8 cellular contexts compared by ENCODE assay signal in the genomic region with DNA sequence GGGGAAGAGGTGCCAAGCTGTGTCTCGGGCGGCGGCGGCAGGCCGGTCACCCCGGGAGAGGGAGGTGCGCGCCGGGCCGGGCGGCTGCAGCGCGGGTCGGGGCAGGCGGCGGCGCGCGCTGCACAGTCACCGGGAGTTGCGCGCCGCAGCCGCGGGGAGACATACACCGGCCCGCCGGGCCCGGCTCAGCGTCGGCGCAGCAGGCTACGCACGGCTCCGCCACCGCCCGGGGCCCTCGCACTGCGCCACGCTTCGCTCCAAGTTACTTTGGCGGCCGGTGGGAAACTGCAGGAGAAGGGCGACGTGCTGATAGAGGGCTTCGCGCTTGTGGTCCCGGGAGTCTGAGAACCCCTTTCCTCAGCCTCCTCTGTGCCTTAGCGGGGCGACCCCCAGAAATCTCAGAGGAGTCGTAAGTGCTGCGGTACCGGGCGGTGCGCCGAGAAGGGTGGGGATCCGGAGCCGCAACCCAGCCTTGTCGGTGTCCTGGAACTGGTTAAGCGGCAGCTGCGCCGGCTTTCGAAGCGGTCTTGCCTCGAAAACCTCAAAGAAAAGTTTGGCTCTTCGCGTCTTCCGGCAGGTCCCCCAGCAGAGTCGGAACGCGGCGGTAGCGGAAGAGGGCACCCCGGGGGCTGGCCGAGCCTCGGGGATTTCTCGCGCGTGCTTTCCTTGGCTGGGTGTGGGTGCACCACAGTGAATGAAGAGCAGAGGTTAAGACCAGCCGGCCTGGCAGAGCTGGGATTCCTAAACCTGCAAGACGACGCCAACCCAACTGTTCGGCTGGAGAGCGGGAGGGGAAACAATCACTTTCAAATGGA. TPM values are rescaled to one million over a fixed set of nuclear protein-coding genes. Genes with fewer than 3 reads are reported as not detected.
DNase-seq lines count a peak whose midpoint lies in the region; TF ChIP-seq lines count a peak whose summit lies in the region.

EFNA5 (minus strand) TSS at position 11 of the 815 bp plus-strand sequence.

- no peaks in the 10 kb centered on the region for H3K9me2 ChIP-seq in GM23248 (ENCODE audit: insufficient read depth)

- H3K4me3 ChIP-seq in GM23248 (peak within 1 kb of the TSS; percentile 78), esophagus squamous epithelium (peak within 1 kb of the TSS; percentile 55 to 73 (median 69)), uterus (peak within 1 kb of the TSS; percentile 34 to 41)

- no peaks in the 10 kb centered on the region for H3K9me3 Mint-ChIP-seq in activated CD4-positive, alpha-beta T cell treated with anti-CD3 and anti-CD28 coated beads, Interleukin-2, amount 10 ng/mL, durations not matched to agents 7 days and 5 days

- CTCF ChIA-PET in activated CD4-positive, alpha-beta T cell treated with anti-CD3 and anti-CD28 coated beads, Interleukin-2, amount 10 ng/mL, durations not matched to agents 7 days and 5 days (lab: Charles Lee) = no interaction called here

- peak within 1 kb of the TSS; percentile 69 for H3K27ac Mint-ChIP-seq in activated CD4-positive, alpha-beta T cell treated with anti-CD3 and anti-CD28 coated beads, Interleukin-2, amount 10 ng/mL, durations not matched to agents 7 days and 5 days

- H4K20me1 ChIP-seq in GM23248 (ENCODE audit: insufficient read depth) = no peaks in the 10 kb centered on the region

- TF ChIP-seq CTCF in esophagus squamous epithelium (IDR thresholded peaks at IDR 0.05) = no peak
- no peak for TF ChIP-seq CTCF in uterus (IDR thresholded peaks at IDR 0.05)

- peaks cover 76% of the 10 kb centered on the region for H3K27me3 Mint-ChIP-seq in activated CD4-positive, alpha-beta T cell treated with anti-CD3 and anti-CD28 coated beads, Interleukin-2, amount 10 ng/mL, durations not matched to agents 7 days and 5 days

- TF ChIP-seq POLR2A in esophagus squamous epithelium (IDR thresholded peaks at IDR 0.05) = no peak
- no peak for TF ChIP-seq POLR2A in uterus (IDR thresholded peaks at IDR 0.05)

- peaks cover 28% of the 10 kb centered on the region for H3K4me1 Mint-ChIP-seq in activated CD4-positive, alpha-beta T cell treated with anti-CD3 and anti-CD28 coated beads, Interleukin-2, amount 10 ng/mL, durations not matched to agents 7 days and 5 days

- peak within 1 kb of the TSS; percentile 65 for H3K4me3 Mint-ChIP-seq in activated CD4-positive, alpha-beta T cell treated with anti-CD3 and anti-CD28 coated beads, Interleukin-2, amount 10 ng/mL, durations not matched to agents 7 days and 5 days

- POLR2A ChIA-PET in activated CD4-positive, alpha-beta T cell treated with anti-CD3 and anti-CD28 coated beads, Interleukin-2, amount 10 ng/mL, durations not matched to agents 7 days and 5 days (lab: Charles Lee) = no interaction called here

- DNase-seq in NCI-H1436 (lab: John Stamatoyannopoulos, UW) = peak; percentile 18
- DNase-seq in NCI-H1436 treated with DMSO at 0.1 percent for 48 hours (lab: John Stamatoyannopoulos, UW) = no peak
- DNase-seq in GM23248 = peak; percentile 68
- peak; percentile 69 for DNase-seq in NCI-H146 (lab: John Stamatoyannopoulos, UW)
- peak; percentile 37 for DNase-seq in activated CD4-positive, alpha-beta T cell treated with anti-CD3 and anti-CD28 coated beads, Interleukin-2, amount 10 ng/mL, durations not matched to agents 7 days and 5 days
- DNase-seq in esophagus squamous epithelium (lab: John Stamatoyannopoulos, UW) = no peak
- DNase-seq in myocyte (ENCODE audit: low read depth) = peak; percentile 82
- DNase-seq in uterus = peak in 1 of 2 donors; percentile 19

- H3K9me3 ChIP-seq in GM23248 (ENCODE audit: low read depth) (no peaks in the 10 kb centered on the region), esophagus squamous epithelium (no peaks in the 10 kb centered on the region), uterus (no peaks in the 10 kb centered on the region)

- intact Hi-C loops in esophagus squamous epithelium (cut with DNase I) (no loop called here), uterus (cut with DNase I; ENCODE audit: low total_unique reads) (no loop called here)

- H3K27me3 ChIP-seq in GM23248 (replicated peaks; ENCODE audit: insufficient read depth) = peaks cover 46% of the 10 kb centered on the region
- H3K27me3 ChIP-seq in esophagus squamous epithelium = peaks cover 0 to 63% (median 0%) of the 10 kb centered on the region in 4 donors
- H3K27me3 ChIP-seq in uterus = peaks cover 0 to 6% of the 10 kb centered on the region in 2 donors

- in situ Hi-C loops in GM23248 (cut with MboI) = no loop called here

- WGBS in GM23248 (ENCODE audit: low coverage in 1 of 2, low lambda C conversion rate in 2 of 2, missing lambda C conversion rate in 2 of 2), 2 experiments = 1 to 2% methylated on average over 62 to 73 of the region's 84 CpGs
- 1% methylated on average over 23 to 37 of the region's 84 CpGs for WGBS in esophagus squamous epithelium, 2 donors

- H3K4me1 ChIP-seq in GM23248 (ENCODE audit: insufficient read depth) (peaks cover 8% of the 10 kb centered on the region; the same call in 1 of the 2 replicates), esophagus squamous epithelium (peaks cover 7 to 71% (median 9%) of the 10 kb centered on the region in 3 donors), uterus (peaks cover 0 to 4% of the 10 kb centered on the region in 2 donors)

- no peak within 1 kb of the TSS for H3K9ac ChIP-seq in GM23248

- no peaks in the 10 kb centered on the region for H3K79me2 ChIP-seq in GM23248 (ENCODE audit: insufficient read depth)

- no peaks in the 10 kb centered on the region for H3K36me3 ChIP-seq in GM23248 (ENCODE audit: low read depth)
- no peaks in the 10 kb centered on the region for H3K36me3 ChIP-seq in esophagus squamous epithelium
- no peaks in the 10 kb centered on the region for H3K36me3 ChIP-seq in uterus

- no peaks in the 10 kb centered on the region for H3F3A ChIP-seq in GM23248 (ENCODE audit: insufficient read depth)

- H2AFZ ChIP-seq in GM23248 = peak within 1 kb of the TSS; percentile 79

- H3K4me2 ChIP-seq in GM23248 (ENCODE audit: unreplicated experiment) = peak within 1 kb of the TSS; percentile 96

- H3K36me3 Mint-ChIP-seq in activated CD4-positive, alpha-beta T cell treated with anti-CD3 and anti-CD28 coated beads, Interleukin-2, amount 10 ng/mL, durations not matched to agents 7 days and 5 days (ENCODE audit: low read depth) = no peaks in the 10 kb centered on the region

- H3K27ac ChIP-seq in GM23248 (no peak within 1 kb of the TSS), esophagus squamous epithelium (peak within 1 kb of the TSS; percentile 83 to 92 (median 88)), uterus (no peak within 1 kb of the TSS)

RNA-seq across cellular contexts. Expression of gene EFNA5, which starts in this region (rescaled TPM):
- total RNA-seq in GM23248 (2014; rRNA removed; shearing (Covaris generic)) = 0.86 TPM in 1 of 2 replicates, not detected in the other
- 0.64 and 0.85 TPM in 2 replicates for polyA plus RNA-seq in GM23248 (2016; fragmentation: Nextera tagmentation; extraction: Ambion mirVana)
- total RNA-seq in activated CD4-positive, alpha-beta T cell treated with anti-CD3 and anti-CD28 coated beads, Interleukin-2, amount 10 ng/mL, durations not matched to agents 7 days and 5 days = not detected
- total RNA-seq in esophagus squamous epithelium (10 to 100 TPM in 2 of 4 donors, 1 to 10 TPM in 2; 6.8 to 17.9 (median 11.5) TPM), myocyte (8.2 and 18.2 TPM in 2 replicates), uterus (10 to 100 TPM in 2 of 4 donors, 1 to 10 TPM in 2; 1.2 to 22.7 (median 9.4) TPM)
- 8.2 TPM for polyA plus RNA-seq in myocyte (2012)

Comparison
In these comparisons a context has a peak if more than half of its experiments do, and no peak if none do; other contexts are left out.
1. DNase-seq: peak in NCI-H1436 (single experiment), NCI-H146 (single experiment) and myocyte (single experiment); none in NCI-H1436 treated with DMSO at 0.1 percent for 48 hours (single experiment) and esophagus squamous epithelium (single experiment).
2. Peak in DNase-seq, H3K4me3 ChIP-seq and H3K4me2 ChIP-seq in GM23248; RNA of the gene not detected or under 1 TPM.
3. Peak in DNase-seq in activated CD4-positive, alpha-beta T cell treated with anti-CD3 and anti-CD28 coated beads, Interleukin-2, amount 10 ng/mL, durations not matched to agents 7 days and 5 days; RNA of the gene not detected or under 1 TPM.
4. H3K27ac ChIP-seq: peak in esophagus squamous epithelium (4 of 4); none in GM23248 (single experiment) and uterus (0 of 2).
5. Peak in every context shown above with its lines, with median percentiles within 50 percentile points of each other: H3K4me3 ChIP-seq.